In the genomic region with DNA sequence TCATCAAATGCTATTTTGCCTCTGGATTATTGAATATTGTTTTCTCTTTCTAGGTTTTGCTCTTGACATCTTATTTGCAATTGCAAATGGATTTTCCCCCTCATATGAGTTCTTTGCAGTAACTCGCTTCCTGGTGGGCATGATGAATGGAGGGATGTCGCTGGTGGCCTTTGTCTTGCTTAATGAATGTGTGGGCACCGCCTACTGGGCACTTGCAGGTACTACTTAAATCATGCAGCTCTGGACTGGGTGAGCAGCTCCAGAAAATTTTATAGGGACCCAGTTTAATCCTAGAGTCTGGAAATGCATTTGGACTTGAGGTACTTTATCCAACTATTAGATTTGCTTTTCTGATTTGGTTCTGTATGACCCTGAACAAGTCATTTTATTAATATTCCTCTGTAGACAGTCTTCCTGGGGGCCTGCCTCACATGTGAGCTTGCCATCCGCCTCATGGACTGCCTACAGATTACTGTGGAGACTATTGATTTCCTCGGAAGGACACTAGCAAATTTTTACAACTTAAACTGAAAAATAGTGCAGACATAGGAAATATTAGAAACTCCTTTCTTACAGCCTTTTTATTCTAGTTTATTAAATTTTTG, we compare ENCODE assay signal across 8 cellular contexts. TPM values are rescaled to one million over a fixed set of nuclear protein-coding genes. Genes with fewer than 3 reads are reported as not detected.
DNase-seq lines count a peak whose midpoint lies in the region; ATAC-seq and TF ChIP-seq lines count a peak whose summit lies in the region.

No MANE protein-coding gene starts in this region.

- H3K36me3 ChIP-seq in mesenchymal stem cell (ENCODE audit: control insufficient read depth in 1 of 2, insufficient read depth in 2 of 2, low read depth in 1 of 2, low read length in 2 of 2): peaks cover 3 to 47% of the 10 kb centered on the region in 2 experiments

- ATAC-seq in GM18505 (IDR thresholded peaks at IDR 0.05; ENCODE audit: unreplicated experiment) (peak; percentile 56), HG02938 (IDR thresholded peaks at IDR 0.05; ENCODE audit: unreplicated experiment) (peak; percentile 91)
- ATAC-seq in activated CD4-positive, alpha-beta T cell treated with anti-CD3 and anti-CD28 coated beads for 36 hours: peak; percentile 68
- peak; percentile 74 to 82 for ATAC-seq in stimulated activated naive B cell treated with anti-CD40 and anti-IgM and Interleukin-4, amounts not matched to agents 10 μg/mL and 1 μg/mL and 100 μg/mL, for 72 hours (replicated peaks)

- no peak overlapping the region for H3K4ac ChIP-seq in mesenchymal stem cell (ENCODE audit: low read depth in 1 of 2, low read length in 2 of 2)

- no peak overlapping the region for H3K14ac ChIP-seq in mesenchymal stem cell (ENCODE audit: low read length in 2 of 2)

- H3K4me1 ChIP-seq in mesenchymal stem cell (ENCODE audit: control insufficient read depth, insufficient read depth, low read depth, low read length): no peaks in the 10 kb centered on the region

- no peaks in the 10 kb centered on the region for H3K27me3 ChIP-seq in dorsolateral prefrontal cortex
- H3K27me3 ChIP-seq in mesenchymal stem cell (ENCODE audit: control insufficient read depth in 1 of 2, insufficient read depth in 1 of 2, low read length in 2 of 2): no peaks in the 10 kb centered on the region

- CTCF ChIA-PET in AG04449 (lab: Yijun Ruan, JAX): interaction anchor here (0.6 to 2.2 kb wide), 5 partner anchors 17 to 412 kb away, joined by 3 to 9 read pairs (median 7); no protein-coding TSS in a partner anchor
- CTCF ChIA-PET in activated CD4-positive, alpha-beta T cell treated with anti-CD3 and anti-CD28 coated beads for 36 hours (lab: Charles Lee): interaction anchor here (0.7 to 2.7 kb wide), 28 partner anchors 9 to 458 kb away, joined by 3 to 12 read pairs (median 5); no protein-coding TSS in a partner anchor

- H2AFZ ChIP-seq in mesenchymal stem cell (ENCODE audit: low read depth, low read length): no peak overlapping the region

- H3K4me3 Mint-ChIP-seq in activated CD4-positive, alpha-beta T cell treated with anti-CD3 and anti-CD28 coated beads for 36 hours: no peak overlapping the region
- H3K4me3 Mint-ChIP-seq in stimulated activated naive B cell treated with anti-CD40 and anti-IgM and Interleukin-4, amounts not matched to agents 10 μg/mL and 1 μg/mL and 100 μg/mL, for 72 hours: no peak overlapping the region

- H3K27ac ChIP-seq in dorsolateral prefrontal cortex (peak overlapping the region in 31 of 59 donors; percentile 1 to 79 (median 44)), mesenchymal stem cell (ENCODE audit: low read length, poor library complexity, severe bottlenecking) (no peak overlapping the region)

- no peak overlapping the region for H2BK120ac ChIP-seq in mesenchymal stem cell (ENCODE audit: low read depth, low read length)

- H3K18ac ChIP-seq in mesenchymal stem cell (ENCODE audit: low read depth in 1 of 2, low read length in 2 of 2): no peak overlapping the region

- intact Hi-C loops in activated CD4-positive, alpha-beta T cell treated with anti-CD3 and anti-CD28 coated beads for 36 hours (cut with DNase I, micrococcal nuclease): loop anchor here (2.0 to 5.0 kb wide), 2 partner anchors 213 to 214 kb away; no protein-coding TSS in a partner anchor
- intact Hi-C loops in dorsolateral prefrontal cortex (cut with DNase I): loop anchor here (5.0 kb wide), 2 partner anchors 183 to 213 kb away; no protein-coding TSS in a partner anchor

- no peak overlapping the region for H4K8ac ChIP-seq in mesenchymal stem cell (ENCODE audit: low read length)

- no peaks in the 10 kb centered on the region for H3K27me3 Mint-ChIP-seq in activated CD4-positive, alpha-beta T cell treated with anti-CD3 and anti-CD28 coated beads for 36 hours
- H3K27me3 Mint-ChIP-seq in stimulated activated naive B cell treated with anti-CD40 and anti-IgM and Interleukin-4, amounts not matched to agents 10 μg/mL and 1 μg/mL and 100 μg/mL, for 72 hours: no peaks in the 10 kb centered on the region

- DNase-seq in AG04449 (ENCODE audit: low read depth, low spot score) (peak; percentile 1), NCI-H2227 (lab: John Stamatoyannopoulos, UW; ENCODE audit: unreplicated experiment) (peak; percentile 62), dorsolateral prefrontal cortex (peak in 9 of 10 donors; percentile 37 to 84 (median 60)), mesenchymal stem cell (peak; percentile 66)
- peak; percentile 68 for DNase-seq in activated CD4-positive, alpha-beta T cell treated with anti-CD3 and anti-CD28 coated beads for 36 hours
- DNase-seq in stimulated activated naive B cell treated with anti-CD40 and anti-IgM and Interleukin-4, amounts not matched to agents 10 μg/mL and 1 μg/mL and 100 μg/mL, for 72 hours: peak; percentile 9

- POLR2A ChIA-PET in AG04449 (lab: Yijun Ruan, JAX): interaction anchor here (0.5 kb wide), 1 partner anchor 17 kb away, joined by 3 read pairs; no protein-coding TSS in a partner anchor
- POLR2A ChIA-PET in activated CD4-positive, alpha-beta T cell treated with anti-CD3 and anti-CD28 coated beads for 36 hours (lab: Charles Lee): interaction anchor here (0.7 kb wide), 1 partner anchor 38 kb away, joined by 3 read pairs; no protein-coding TSS in a partner anchor

- no peak overlapping the region for H3K9ac ChIP-seq in mesenchymal stem cell (ENCODE audit: low read length)

- H3K27ac Mint-ChIP-seq in activated CD4-positive, alpha-beta T cell treated with anti-CD3 and anti-CD28 coated beads for 36 hours: no peak overlapping the region
- H3K27ac Mint-ChIP-seq in stimulated activated naive B cell treated with anti-CD40 and anti-IgM and Interleukin-4, amounts not matched to agents 10 μg/mL and 1 μg/mL and 100 μg/mL, for 72 hours: no peak overlapping the region

- TF ChIP-seq POLR2A in GM18505 (IDR thresholded peaks at IDR 0.05; ENCODE audit: borderline replicate concordance, extremely low read depth, insufficient read depth, insufficient read length): no peak

- no peaks in the 10 kb centered on the region for H3K9me3 Mint-ChIP-seq in activated CD4-positive, alpha-beta T cell treated with anti-CD3 and anti-CD28 coated beads for 36 hours (ENCODE audit: low read depth)
- no peaks in the 10 kb centered on the region for H3K9me3 Mint-ChIP-seq in stimulated activated naive B cell treated with anti-CD40 and anti-IgM and Interleukin-4, amounts not matched to agents 10 μg/mL and 1 μg/mL and 100 μg/mL, for 72 hours

- no peak overlapping the region for H3K23ac ChIP-seq in mesenchymal stem cell (ENCODE audit: low read length in 2 of 2)

- TF ChIP-seq CTCF in AG04449 (IDR thresholded peaks at IDR 0.05; ENCODE audit: insufficient read depth, low read length, missing control alignments) (peak; percentile 56), dorsolateral prefrontal cortex (IDR thresholded peaks at IDR 0.05 in 54 of 56, conservative IDR thresholded peaks at IDR 0.05 in 2 of 56; ENCODE audit: low read depth in 1 of 56, partially characterized antibody in 56 of 56) (peak; percentile 26 to 85 (median 66))

- WGBS in mesenchymal stem cell: 62% methylated on average over 4 of the region's 5 CpGs

- H3K9me3 ChIP-seq in mesenchymal stem cell (ENCODE audit: control insufficient read depth, low read length): no peaks in the 10 kb centered on the region

- no peak overlapping the region for H2BK15ac ChIP-seq in mesenchymal stem cell (ENCODE audit: low read depth, poor library complexity, severe bottlenecking)

- H2BK5ac ChIP-seq in mesenchymal stem cell (ENCODE audit: low read depth, low read length, poor library complexity, severe bottlenecking): no peak overlapping the region

- H2BK12ac ChIP-seq in mesenchymal stem cell (ENCODE audit: low read length in 2 of 2): no peak overlapping the region

- no peak overlapping the region for H3K4me2 ChIP-seq in mesenchymal stem cell (ENCODE audit: low read length, poor library complexity, severe bottlenecking)

- H4K91ac ChIP-seq in mesenchymal stem cell (ENCODE audit: low read length): no peak overlapping the region

- no peak overlapping the region for H3K4me3 ChIP-seq in AG04449 (ENCODE audit: low read depth, low read length)
- no peak overlapping the region for H3K4me3 ChIP-seq in dorsolateral prefrontal cortex
- H3K4me3 ChIP-seq in mesenchymal stem cell (ENCODE audit: insufficient read depth in 1 of 2, low read depth in 1 of 2, low read length in 2 of 2): no peak overlapping the region

- no peaks in the 10 kb centered on the region for H3K4me1 Mint-ChIP-seq in activated CD4-positive, alpha-beta T cell treated with anti-CD3 and anti-CD28 coated beads for 36 hours
- no peaks in the 10 kb centered on the region for H3K4me1 Mint-ChIP-seq in stimulated activated naive B cell treated with anti-CD40 and anti-IgM and Interleukin-4, amounts not matched to agents 10 μg/mL and 1 μg/mL and 100 μg/mL, for 72 hours

- H2AK5ac ChIP-seq in mesenchymal stem cell (ENCODE audit: low read length, severe bottlenecking): no peak overlapping the region

- no peaks in the 10 kb centered on the region for H3K79me1 ChIP-seq in mesenchymal stem cell (replicated peaks; ENCODE audit: low read length, poor library complexity, severe bottlenecking)

- H3K36me3 Mint-ChIP-seq in activated CD4-positive, alpha-beta T cell treated with anti-CD3 and anti-CD28 coated beads for 36 hours (ENCODE audit: low read depth): no peaks in the 10 kb centered on the region
- H3K36me3 Mint-ChIP-seq in stimulated activated naive B cell treated with anti-CD40 and anti-IgM and Interleukin-4, amounts not matched to agents 10 μg/mL and 1 μg/mL and 100 μg/mL, for 72 hours: no peaks in the 10 kb centered on the region

RNA-seq across cellular contexts. Expression of a gene that starts 44.5 kb away (rescaled TPM):
- under 1 TPM; 0.23 to 0.25 TPM for total RNA-seq in activated CD4-positive, alpha-beta T cell treated with anti-CD3 and anti-CD28 coated beads for 36 hours
- 10 to 100 TPM; 18.9 to 85.6 (median 29.7) TPM for total RNA-seq in dorsolateral prefrontal cortex
- 1.4 TPM for polyA plus RNA-seq in mesenchymal stem cell (2013, experiment 1 of 2)
- polyA plus RNA-seq in mesenchymal stem cell (2013, experiment 2 of 2): 1.6 TPM

Comparison
In these comparisons a context has a peak if more than half of its experiments do, and no peak if none do; other contexts are left out.
1. DNase-seq: peak in every context shown above with its lines; median percentile 68 in activated CD4-positive, alpha-beta T cell treated with anti-CD3 and anti-CD28 coated beads for 36 hours; 66 in mesenchymal stem cell; 62 in NCI-H2227; 60 in dorsolateral prefrontal cortex; 9 in stimulated activated naive B cell treated with anti-CD40 and anti-IgM and Interleukin-4, amounts not matched to agents 10 μg/mL and 1 μg/mL and 100 μg/mL, for 72 hours; 1 in AG04449.
2. RNA of a gene that starts 44.5 kb away (total RNA-seq): 18.9 to 85.6 TPM in dorsolateral prefrontal cortex; 0.23 to 0.25 TPM in activated CD4-positive, alpha-beta T cell treated with anti-CD3 and anti-CD28 coated beads for 36 hours; every median in the first group is over 10 times any median in the second.
3. Peak in every context shown above with its lines, with median percentiles within 50 percentile points of each other: ATAC-seq.